Comparison of ENCODE assay signal across 1 cellular context in genomic region chr1:44819594-44820327, GRCh38.
TF ChIP-seq lines count a peak whose summit lies in the region.

No MANE protein-coding gene starts in this region.

TF ChIP-seq in HepG2, 621 proteins besides CTCF, POLR2A, EP300 and RAD21 (continued from another document and continues in another):
- no peak; the same call in 1 of the 2 replicates for TF ChIP-seq PBX2 (CRISPR knock-in tag; IDR thresholded peaks at IDR 0.05)
- TF ChIP-seq SYNCRIP (IDR thresholded peaks at IDR 0.05; ENCODE audit: insufficient read depth, low read depth, low read length) = no peak
- TF ChIP-seq JARID2 (CRISPR knock-in tag; IDR thresholded peaks at IDR 0.05; ENCODE audit: insufficient replicate concordance) = peak; percentile 44
- TF ChIP-seq ESRRA (CRISPR knock-in tag; IDR thresholded peaks at IDR 0.05; ENCODE audit: low read depth) = peak; percentile 70; the same call in 1 of the 2 replicates
- TF ChIP-seq LCORL (IDR thresholded peaks at IDR 0.05) = no peak
- 0 out of 2 replicates have a peak, but pooled peaks have one; percentile 7 for TF ChIP-seq LCORL (CRISPR knock-in tag; IDR thresholded peaks at IDR 0.05)
- TF ChIP-seq HNRNPUL1 (IDR thresholded peaks at IDR 0.05; ENCODE audit: low read depth, low read length) = no peak
- no peak for TF ChIP-seq ZNF773 (CRISPR knock-in tag; IDR thresholded peaks at IDR 0.05; ENCODE audit: borderline replicate concordance)
- TF ChIP-seq ZNF687 (CRISPR knock-in tag; IDR thresholded peaks at IDR 0.05) = no peak; the same call in 1 of the 2 replicates
- TF ChIP-seq ZNF782 (CRISPR knock-in tag; IDR thresholded peaks at IDR 0.05; ENCODE audit: borderline replicate concordance) = no peak
- no peak for TF ChIP-seq ARHGAP35 (CRISPR knock-in tag; IDR thresholded peaks at IDR 0.05; ENCODE audit: borderline replicate concordance)
- no peak for TF ChIP-seq ZNF720 (CRISPR knock-in tag; IDR thresholded peaks at IDR 0.05)
- TF ChIP-seq SATB2 (CRISPR knock-in tag; IDR thresholded peaks at IDR 0.05) = no peak
- TF ChIP-seq ZBED4 (CRISPR knock-in tag; IDR thresholded peaks at IDR 0.05; ENCODE audit: borderline replicate concordance) = 0 out of 2 replicates have a peak, but pooled peaks have one; percentile 44
- TF ChIP-seq HCFC1 (IDR thresholded peaks at IDR 0.05; ENCODE audit: low read depth, low read length) = no peak
- TF ChIP-seq RBFOX2 (IDR thresholded peaks at IDR 0.05; ENCODE audit: low read depth, low read length) = peak; percentile 78
- no peak for TF ChIP-seq E2F1 (CRISPR knock-in tag; IDR thresholded peaks at IDR 0.05)
- no peak for TF ChIP-seq FOXC1 (CRISPR knock-in tag; IDR thresholded peaks at IDR 0.05; ENCODE audit: borderline replicate concordance)
- peak; percentile 68; the same call in 1 of the 2 replicates for TF ChIP-seq ZNF614 (CRISPR knock-in tag; IDR thresholded peaks at IDR 0.05; ENCODE audit: borderline replicate concordance)
- TF ChIP-seq THAP8 (CRISPR knock-in tag; IDR thresholded peaks at IDR 0.05; ENCODE audit: borderline replicate concordance) = no peak
- peak; percentile 86 for TF ChIP-seq ETV5 (CRISPR knock-in tag; IDR thresholded peaks at IDR 0.05; ENCODE audit: borderline replicate concordance)
- TF ChIP-seq LRRFIP1 (CRISPR knock-in tag; conservative IDR thresholded peaks at IDR 0.05) = no peak
- TF ChIP-seq ZBTB8A (CRISPR knock-in tag; IDR thresholded peaks at IDR 0.05; ENCODE audit: borderline replicate concordance, low read depth) = no peak
- peak; percentile 92 for TF ChIP-seq ZNF224 (CRISPR knock-in tag; IDR thresholded peaks at IDR 0.05)
- no peak; the same call in 1 of the 2 replicates for TF ChIP-seq ZNF788 (CRISPR knock-in tag; IDR thresholded peaks at IDR 0.05; ENCODE audit: borderline replicate concordance)
- TF ChIP-seq ZNF703 (CRISPR knock-in tag; IDR thresholded peaks at IDR 0.05; ENCODE audit: borderline replicate concordance) = no peak; the same call in 1 of the 2 replicates
- peak; percentile 30; the same call in 1 of the 2 replicates for TF ChIP-seq THRA (CRISPR knock-in tag; IDR thresholded peaks at IDR 0.05; ENCODE audit: borderline replicate concordance)
- no peak for TF ChIP-seq ZNF207 (IDR thresholded peaks at IDR 0.05; ENCODE audit: borderline replicate concordance)
- no peak for TF ChIP-seq FOXK2 (IDR thresholded peaks at IDR 0.05)
- TF ChIP-seq NFKBIZ (CRISPR knock-in tag; IDR thresholded peaks at IDR 0.05) = peak; percentile 60; the same call in 1 of the 2 replicates
- no peak for TF ChIP-seq NBN (conservative IDR thresholded peaks at IDR 0.05)
- TF ChIP-seq THAP9 (CRISPR knock-in tag; IDR thresholded peaks at IDR 0.05; ENCODE audit: borderline replicate concordance) = peak; percentile 69; the same call in 1 of the 2 replicates
- no peak for TF ChIP-seq PAF1 (CRISPR knock-in tag; IDR thresholded peaks at IDR 0.05)
- no peak for TF ChIP-seq U2AF2 (IDR thresholded peaks at IDR 0.05; ENCODE audit: low read depth, low read length)
- peak; percentile 84 for TF ChIP-seq ZGPAT (CRISPR knock-in tag; IDR thresholded peaks at IDR 0.05)
- TF ChIP-seq RARA (CRISPR knock-in tag; IDR thresholded peaks at IDR 0.05) = 0 out of 2 replicates have a peak, but pooled peaks have one; percentile 6
- no peak; the same call in none of the 2 replicates for TF ChIP-seq FOXA3 (CRISPR knock-in tag; IDR thresholded peaks at IDR 0.05)
- TF ChIP-seq HDAC6 (IDR thresholded peaks at IDR 0.05; ENCODE audit: low read depth, low read length) = peak; percentile 88; the same call in 1 of the 2 replicates
- TF ChIP-seq ZNF670 (CRISPR knock-in tag; IDR thresholded peaks at IDR 0.05; ENCODE audit: borderline replicate concordance) = no peak; the same call in 1 of the 2 replicates
- no peak for TF ChIP-seq ZNF263 (CRISPR knock-in tag; IDR thresholded peaks at IDR 0.05)
- TF ChIP-seq NR3C1 (CRISPR knock-in tag; IDR thresholded peaks at IDR 0.05) = no peak
- TF ChIP-seq MED13 (CRISPR knock-in tag; IDR thresholded peaks at IDR 0.05) = no peak
- TF ChIP-seq ZNF737 (CRISPR knock-in tag; IDR thresholded peaks at IDR 0.05; ENCODE audit: borderline replicate concordance) = peak; percentile 12; the same call in 1 of the 2 replicates
- TF ChIP-seq PAWR (CRISPR knock-in tag; IDR thresholded peaks at IDR 0.05; ENCODE audit: borderline replicate concordance) = no peak
- no peak for TF ChIP-seq KAT2B (IDR thresholded peaks at IDR 0.05; ENCODE audit: borderline replicate concordance, low read depth, low read length)
